ENCODE assay signal across 8 cellular contexts in the genomic region with DNA sequence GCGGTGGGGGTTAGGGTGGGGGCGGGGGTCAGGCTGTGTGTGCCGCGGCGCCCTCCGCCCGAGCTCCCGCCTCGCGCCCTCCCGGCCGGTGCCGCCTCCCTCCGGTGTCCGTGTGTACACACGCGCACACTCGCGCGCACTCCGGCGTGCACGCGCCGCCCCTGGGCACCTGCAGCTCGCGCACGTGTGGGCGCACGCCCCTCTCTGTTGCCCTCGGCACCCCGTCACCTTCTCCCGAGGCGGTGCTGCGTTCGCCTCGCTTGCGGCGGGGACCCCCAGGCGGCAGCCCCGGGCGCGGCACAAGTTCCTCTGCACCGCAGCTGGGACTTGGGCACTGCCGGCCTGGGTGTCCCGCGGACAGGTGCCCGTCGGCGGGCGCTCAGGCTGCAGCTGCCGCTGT. TPM values are rescaled to one million over a fixed set of nuclear protein-coding genes. Genes with fewer than 3 reads are reported as not detected.
DNase-seq lines count a peak whose midpoint lies in the region; ATAC-seq and TF ChIP-seq lines count a peak whose summit lies in the region.

No MANE protein-coding gene starts in this region.

- DNase-seq in AG08396 (ENCODE audit: low spot score) = peak; percentile 21
- DNase-seq in cardiac muscle cell (ENCODE audit: low read depth in 1 of 2, low spot score in 1 of 2) = peak in 1 of 2 donors; percentile 57
- peak; percentile 31 to 65 (median 54) for DNase-seq in ovary
- DNase-seq in cortex of kidney (lab: John Stamatoyannopoulos, UW) = no peak
- DNase-seq in activated effector memory CD4-positive, alpha-beta T cell treated with anti-CD3 and anti-CD28 coated beads, Interleukin-2, amount 50 U/mL, for 16 hours = no peak

- no peak for ATAC-seq in HG02623 (IDR thresholded peaks at IDR 0.05; ENCODE audit: unreplicated experiment)

- H3K27me3 ChIP-seq in HUES48 (ENCODE audit: control insufficient read depth, insufficient read depth, low read length) (peaks cover 15% of the 10 kb centered on the region), cardiac muscle cell (peaks cover 15% of the 10 kb centered on the region), ovary (no peaks in the 10 kb centered on the region)

- no peak for TF ChIP-seq POLR2A in ovary (IDR thresholded peaks at IDR 0.05)

- H3K9me3 ChIP-seq in HUES48 (ENCODE audit: control insufficient read depth, insufficient read depth, low read length) (no peaks in the 10 kb centered on the region), cardiac muscle cell (ENCODE audit: low read depth) (no peaks in the 10 kb centered on the region), ovary (peaks cover 2 to 4% of the 10 kb centered on the region in 2 donors)

- peak overlapping the region; percentile 77 for H3K4me3 ChIP-seq in HUES48 (ENCODE audit: low read depth, low read length)
- H3K4me3 ChIP-seq in cardiac muscle cell = peak overlapping the region; percentile 77
- H3K4me3 ChIP-seq in ovary = peak overlapping the region; percentile 90

- no peak for TF ChIP-seq EP300 in ovary (IDR thresholded peaks at IDR 0.05)

- H3K4me1 ChIP-seq in HUES48 (ENCODE audit: control insufficient read depth, insufficient read depth, low read length) = peaks cover under 1% of the 10 kb centered on the region; the same call in 1 of the 2 replicates
- H3K4me1 ChIP-seq in cardiac muscle cell (ENCODE audit: low read depth) = no peaks in the 10 kb centered on the region
- H3K4me1 ChIP-seq in ovary (ENCODE audit: insufficient read depth) = no peaks in the 10 kb centered on the region

- WGBS in ovary, 3 donors = 1% methylated on average over 16 to 52 of the region's 52 CpGs

- no peak for TF ChIP-seq CTCF in VCaP (conservative IDR thresholded peaks at IDR 0.05)
- TF ChIP-seq CTCF in cardiac muscle cell (IDR thresholded peaks at IDR 0.05; ENCODE audit: low read depth, low read length) = no peak
- no peak for TF ChIP-seq CTCF in ovary (IDR thresholded peaks at IDR 0.05)

- no peak overlapping the region for H3K27ac ChIP-seq in HUES48 (ENCODE audit: low read depth, low read length)
- peak overlapping the region; percentile 72 for H3K27ac ChIP-seq in VCaP
- no peak overlapping the region for H3K27ac ChIP-seq in cardiac muscle cell
- H3K27ac ChIP-seq in ovary = no peak overlapping the region

- H3K36me3 ChIP-seq in HUES48 (ENCODE audit: control insufficient read depth, insufficient read depth, low read length) (no peaks in the 10 kb centered on the region), cardiac muscle cell (no peaks in the 10 kb centered on the region), ovary (no peaks in the 10 kb centered on the region)

- H3K9ac ChIP-seq in HUES48 (ENCODE audit: low read depth, low read length) = no peak overlapping the region

- intact Hi-C loops in ovary (cut with DNase I) = no loop called here

RNA-seq across cellular contexts. Expression of a gene that starts 0.5 kb away (rescaled TPM):
- total RNA-seq in cardiac muscle cell (6.1 and 14.4 TPM in 2 replicates), ovary (10 to 100 TPM in 2 of 7 donors, 1 to 10 TPM in 5; 4.9 to 25.5 (median 7.8) TPM)
- polyA plus RNA-seq in cardiac muscle cell (9.3 and 16.2 TPM in 2 replicates), ovary (1 to 10 TPM; 3.7 to 8.4 TPM)

RNA-seq across cellular contexts. Expression of a gene that starts 5.4 kb away (rescaled TPM):
- total RNA-seq in cardiac muscle cell (not detected in 2 replicates), ovary (1 to 10 TPM in 2 of 7 donors, under 1 TPM in 2, not detected in 3; 0.73 to 9.2 (median 2.8) TPM)
- polyA plus RNA-seq in cardiac muscle cell (not detected in 2 replicates), ovary (1 to 10 TPM; 2.8 to 9.3 TPM)

Comparison
In these comparisons a context has a peak if more than half of its experiments do, and no peak if none do; other contexts are left out.
1. DNase-seq: peak in AG08396 (single experiment) and ovary (5 of 5); none in cortex of kidney (single experiment) and activated effector memory CD4-positive, alpha-beta T cell treated with anti-CD3 and anti-CD28 coated beads, Interleukin-2, amount 50 U/mL, for 16 hours (single experiment).
2. Peak in every context shown above with its lines, with median percentiles within 50 percentile points of each other: H3K4me3 ChIP-seq.